Comparison of ENCODE assay signal across 1 cellular context in genomic region chr3:48430359-48431101, GRCh38.
TF ChIP-seq lines count a peak whose summit lies in the region.

No MANE protein-coding gene starts in this region.

TF ChIP-seq in IMR-90, 13 proteins besides CTCF, POLR2A, EP300 and RAD21:
- no peak for TF ChIP-seq MAFK (IDR thresholded peaks at IDR 0.05; ENCODE audit: low read depth, low read length)
- no peak for TF ChIP-seq FOS (IDR thresholded peaks at IDR 0.05; ENCODE audit: low read depth, low read length)
- TF ChIP-seq MXI1 (IDR thresholded peaks at IDR 0.05; ENCODE audit: borderline replicate concordance, low read depth, low read length), result no peak
- no peak for TF ChIP-seq CEBPB (IDR thresholded peaks at IDR 0.05; ENCODE audit: low read depth, low read length)
- no peak for TF ChIP-seq ELK1 (IDR thresholded peaks at IDR 0.05; ENCODE audit: borderline replicate concordance, low read depth, low read length)
- no peak for TF ChIP-seq SMC3 (IDR thresholded peaks at IDR 0.05; ENCODE audit: low read depth, low read length)
